ENCODE assay signal across 18 cellular contexts in genomic region chr6:148765878-148766808, GRCh38.
"Had no signal": no experiment of that assay in that cellular context is flagged by ENCODE, and none has a peak within 500 bp of the region (broad histone marks: within the 10 kb centered on the region; RNA-seq: fewer than 3 reads in every experiment).

No MANE protein-coding gene starts in this region.

- H3K27ac ChIP-seq: lower lobe of right lung, right atrium auricular region, transverse colon had no signal

- H3K4me3 ChIP-seq: lower lobe of right lung, right atrium auricular region, transverse colon had no signal

- H3K27me3 ChIP-seq: right atrium auricular region, transverse colon had no signal

- H3K4me3 Mint-ChIP-seq: activated CD4-positive, alpha-beta T cell treated with anti-CD3 and anti-CD28 coated beads, Interleukin-2, amount 10 ng/mL, durations not matched to agents 7 days and 5 days; activated CD8-positive, alpha-beta T cell treated with anti-CD3 and anti-CD28 coated beads for 36 hours; dendritic cell treated with granulocyte-macrophage colony-stimulating factor and Interleukin-4, amounts not matched to agents 40 ng/mL and 50 ng/mL, for 4 days; natural killer cell; stimulated activated naive CD8-positive, alpha-beta T cell treated with anti-CD3 and anti-CD28 coated beads, Interleukin-15, amount 100 ng/mL, for 72 hours had no signal

- H3K9me3 Mint-ChIP-seq: activated CD4-positive, alpha-beta T cell treated with anti-CD3 and anti-CD28 coated beads, Interleukin-2, amount 10 ng/mL, durations not matched to agents 7 days and 5 days; activated CD8-positive, alpha-beta T cell treated with anti-CD3 and anti-CD28 coated beads for 36 hours; activated naive CD4-positive, alpha-beta T cell treated with anti-CD3 and anti-CD28 coated beads, Interleukin-2, amount 50 U/mL, for 72 hours; dendritic cell treated with granulocyte-macrophage colony-stimulating factor and Interleukin-4, amounts not matched to agents 40 ng/mL and 50 ng/mL, for 4 days; natural killer cell; stimulated activated naive CD8-positive, alpha-beta T cell treated with anti-CD3 and anti-CD28 coated beads, Interleukin-15, amount 100 ng/mL, for 72 hours had no signal

- H3K36me3 ChIP-seq: lower lobe of right lung, right atrium auricular region, transverse colon had no signal

- DNase-seq: activated CD4-positive, alpha-beta T cell treated with anti-CD3 and anti-CD28 coated beads, Interleukin-2, amount 10 ng/mL, durations not matched to agents 7 days and 5 days; activated CD8-positive, alpha-beta T cell treated with anti-CD3 and anti-CD28 coated beads for 36 hours; activated gamma-delta T cell treated with Interleukin-2 at 50 U/mL for 16 hours; aorta; effector CD8-positive, alpha-beta T cell; erythroblast; foreskin melanocyte; kidney; lower lobe of right lung; natural killer cell; stimulated activated CD4-positive, alpha-beta T cell treated with anti-CD3 and anti-CD28 coated beads, Interleukin-4, amount 100 ng/mL, for 24 hours; stimulated activated naive CD8-positive, alpha-beta T cell treated with anti-CD3 and anti-CD28 coated beads, Interleukin-15, amount 100 ng/mL, for 72 hours; T1000; transverse colon had no signal

- H3K9me3 ChIP-seq: lower lobe of right lung, right atrium auricular region, transverse colon had no signal

- ATAC-seq: activated CD8-positive, alpha-beta T cell treated with anti-CD3 and anti-CD28 coated beads for 36 hours; activated naive CD4-positive, alpha-beta T cell treated with anti-CD3 and anti-CD28 coated beads, Interleukin-2, amount 50 U/mL, for 72 hours; natural killer cell; stimulated activated naive CD8-positive, alpha-beta T cell treated with anti-CD3 and anti-CD28 coated beads, Interleukin-15, amount 100 ng/mL, for 72 hours had no signal

- H3K27ac Mint-ChIP-seq: activated CD4-positive, alpha-beta T cell treated with anti-CD3 and anti-CD28 coated beads, Interleukin-2, amount 10 ng/mL, durations not matched to agents 7 days and 5 days; activated CD8-positive, alpha-beta T cell treated with anti-CD3 and anti-CD28 coated beads for 36 hours; activated naive CD4-positive, alpha-beta T cell treated with anti-CD3 and anti-CD28 coated beads, Interleukin-2, amount 50 U/mL, for 72 hours; dendritic cell treated with granulocyte-macrophage colony-stimulating factor and Interleukin-4, amounts not matched to agents 40 ng/mL and 50 ng/mL, for 4 days; natural killer cell; progenitor cell of endocrine pancreas; stimulated activated naive CD8-positive, alpha-beta T cell treated with anti-CD3 and anti-CD28 coated beads, Interleukin-15, amount 100 ng/mL, for 72 hours had no signal

- H3K36me3 Mint-ChIP-seq: activated naive CD4-positive, alpha-beta T cell treated with anti-CD3 and anti-CD28 coated beads, Interleukin-2, amount 50 U/mL, for 72 hours; natural killer cell had no signal
